ENCODE assay signal across 8 cellular contexts in the genomic region with DNA sequence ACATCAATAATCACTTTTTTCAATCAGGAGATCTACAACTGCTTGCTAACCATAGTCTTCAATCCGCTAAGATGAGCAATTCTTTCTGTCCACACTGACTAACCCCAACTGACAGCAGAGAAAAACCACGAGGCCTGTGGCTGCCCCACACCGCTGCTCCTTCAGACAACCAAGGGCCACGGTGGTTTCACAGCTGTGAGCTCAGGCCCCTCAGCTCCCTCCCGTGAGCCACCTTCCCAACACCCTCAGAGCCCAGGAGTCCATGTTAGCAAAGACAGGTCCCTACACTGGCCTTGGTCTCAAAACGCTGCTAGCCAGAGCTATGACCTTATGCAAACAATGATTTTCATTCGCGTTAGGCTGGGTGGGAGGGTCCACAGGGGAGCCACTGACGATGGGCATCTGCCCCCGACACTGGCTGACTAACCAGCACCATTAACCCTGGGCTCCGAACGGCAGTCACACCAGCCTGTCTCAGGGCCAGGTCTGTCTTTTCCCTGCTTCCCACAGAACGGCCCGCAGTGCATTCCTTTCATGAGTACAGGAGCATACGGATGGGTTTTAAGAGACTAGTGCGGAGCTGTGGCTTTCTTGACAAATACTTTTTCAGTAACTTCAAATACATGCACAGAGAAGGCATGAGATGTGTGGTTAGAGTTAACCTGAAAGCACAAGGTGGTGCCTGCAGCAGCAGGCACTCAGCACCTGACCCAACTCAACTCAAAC.
DNase-seq lines count a peak whose midpoint lies in the region; ATAC-seq, FAIRE-seq and TF ChIP-seq lines count a peak whose summit lies in the region.

No MANE protein-coding gene starts in this region.

- no peaks in the 10 kb centered on the region for H3K4me1 ChIP-seq in parathyroid adenoma

- peaks cover 78% of the 10 kb centered on the region for H3K79me2 ChIP-seq in parathyroid adenoma

- H3K9ac ChIP-seq in parathyroid adenoma, result no peak overlapping the region

- peak; percentile 45 for DNase-seq in bronchial epithelial cell (ENCODE audit: low read depth)
- no peak for DNase-seq in frontal cortex (ENCODE audit: low spot score in 2 of 2)
- DNase-seq in dorsolateral prefrontal cortex, result no peak
- no peak for DNase-seq in SKM-1 treated with dmso at 0.1 percent for 144 hours (lab: John Stamatoyannopoulos, UW; ENCODE audit: unreplicated experiment)

- peaks cover 62% of the 10 kb centered on the region for H3K4me1 Mint-ChIP-seq in T-helper 1 cell treated with Interleukin-12 subunit alpha and Interleukin-12 subunit beta and Interleukin-4 antibody, amounts not matched to agents 30 μg/mL and 1 μg/mL, for 36 hours (ENCODE audit: low read depth)

- ATAC-seq in GM18520 (IDR thresholded peaks at IDR 0.05; ENCODE audit: unreplicated experiment), result peak; percentile 64
- peak; percentile 61 for ATAC-seq in HG02870 (IDR thresholded peaks at IDR 0.05; ENCODE audit: unreplicated experiment)

- peaks cover 13% of the 10 kb centered on the region for H3K36me3 Mint-ChIP-seq in T-helper 1 cell treated with Interleukin-12 subunit alpha and Interleukin-12 subunit beta and Interleukin-4 antibody, amounts not matched to agents 30 μg/mL and 1 μg/mL, for 36 hours (ENCODE audit: low read depth)

- H3K9me3 Mint-ChIP-seq in T-helper 1 cell treated with Interleukin-12 subunit alpha and Interleukin-12 subunit beta and Interleukin-4 antibody, amounts not matched to agents 30 μg/mL and 1 μg/mL, for 36 hours, result no peaks in the 10 kb centered on the region

- intact Hi-C loops in dorsolateral prefrontal cortex (cut with DNase I), result no loop called here

- peak overlapping the region; percentile 9 for H3K27ac ChIP-seq in parathyroid adenoma
- peak overlapping the region in 23 of 59 donors; percentile 10 to 72 (median 35) for H3K27ac ChIP-seq in dorsolateral prefrontal cortex

- H3K27me3 Mint-ChIP-seq in T-helper 1 cell treated with Interleukin-12 subunit alpha and Interleukin-12 subunit beta and Interleukin-4 antibody, amounts not matched to agents 30 μg/mL and 1 μg/mL, for 36 hours (ENCODE audit: low read depth), result no peaks in the 10 kb centered on the region

- no peak for TF ChIP-seq CTCF in bronchial epithelial cell (IDR thresholded peaks at IDR 0.05; ENCODE audit: insufficient read depth, low read length, severe bottlenecking)
- no peak for TF ChIP-seq CTCF in parathyroid adenoma (IDR thresholded peaks at IDR 0.05)
- no peak for TF ChIP-seq CTCF in dorsolateral prefrontal cortex (IDR thresholded peaks at IDR 0.05 in 54 of 56, conservative IDR thresholded peaks at IDR 0.05 in 2 of 56; ENCODE audit: low read depth in 1 of 56, partially characterized antibody in 56 of 56)

- H3K4me3 ChIP-seq in bronchial epithelial cell (ENCODE audit: low read depth, low read length) (no peak overlapping the region), parathyroid adenoma (ENCODE audit: low read depth, low read length) (no peak overlapping the region), dorsolateral prefrontal cortex (no peak overlapping the region)

- no peaks in the 10 kb centered on the region for H3K27me3 ChIP-seq in bronchial epithelial cell (ENCODE audit: control insufficient read depth, insufficient read depth, low read length)
- no peaks in the 10 kb centered on the region for H3K27me3 ChIP-seq in parathyroid adenoma (ENCODE audit: control insufficient read depth, insufficient read depth, low read length)
- H3K27me3 ChIP-seq in dorsolateral prefrontal cortex, result no peaks in the 10 kb centered on the region

- H3K36me3 ChIP-seq in bronchial epithelial cell (ENCODE audit: control insufficient read depth, insufficient read depth, low read length) (peaks cover 5% of the 10 kb centered on the region), parathyroid adenoma (ENCODE audit: control insufficient read depth, insufficient read depth, low read length) (no peaks in the 10 kb centered on the region)

- peak overlapping the region; percentile 53 for H3K4me3 Mint-ChIP-seq in T-helper 1 cell treated with Interleukin-12 subunit alpha and Interleukin-12 subunit beta and Interleukin-4 antibody, amounts not matched to agents 30 μg/mL and 1 μg/mL, for 36 hours

- no peaks in the 10 kb centered on the region for H3K9me3 ChIP-seq in parathyroid adenoma (ENCODE audit: control insufficient read depth, low read length)

- H3K27ac Mint-ChIP-seq in T-helper 1 cell treated with Interleukin-12 subunit alpha and Interleukin-12 subunit beta and Interleukin-4 antibody, amounts not matched to agents 30 μg/mL and 1 μg/mL, for 36 hours, result peak overlapping the region; percentile 62

- FAIRE-seq in bronchial epithelial cell (lab: Jason Lieb, UNC), result no peak
- FAIRE-seq in frontal cortex (lab: Jason Lieb, UNC), result no peak

- H3K4me2 ChIP-seq in parathyroid adenoma (ENCODE audit: low read length), result no peak overlapping the region

- H2AFZ ChIP-seq in parathyroid adenoma, result no peak overlapping the region
